ENCODE assay signal across 1 cellular context in genomic region chr11:108609681-108610080, GRCh38.
TF ChIP-seq lines count a peak whose summit lies in the region.

No MANE protein-coding gene starts in this region.

TF ChIP-seq in HepG2, 621 proteins besides CTCF, POLR2A, EP300 and RAD21:
- TF ChIP-seq NCOR1 (IDR thresholded peaks at IDR 0.05; ENCODE audit: borderline replicate concordance, low read length), result no peak
- no peak for TF ChIP-seq ZNF263 (CRISPR knock-in tag; IDR thresholded peaks at IDR 0.05)
- TF ChIP-seq ZNF558 (CRISPR knock-in tag; IDR thresholded peaks at IDR 0.05; ENCODE audit: borderline replicate concordance), result no peak
- TF ChIP-seq FOSL2 (CRISPR knock-in tag; IDR thresholded peaks at IDR 0.05), result 0 out of 2 replicates have a peak, but pooled peaks have one; percentile 6
- no peak for TF ChIP-seq PAWR (CRISPR knock-in tag; IDR thresholded peaks at IDR 0.05; ENCODE audit: borderline replicate concordance)
- TF ChIP-seq SIX4 (CRISPR knock-in tag; IDR thresholded peaks at IDR 0.05), result no peak
TF ChIP-seq in HepG2: peak in this region for 1.
